ENCODE assay signal across 20 cellular contexts in the genomic region with DNA sequence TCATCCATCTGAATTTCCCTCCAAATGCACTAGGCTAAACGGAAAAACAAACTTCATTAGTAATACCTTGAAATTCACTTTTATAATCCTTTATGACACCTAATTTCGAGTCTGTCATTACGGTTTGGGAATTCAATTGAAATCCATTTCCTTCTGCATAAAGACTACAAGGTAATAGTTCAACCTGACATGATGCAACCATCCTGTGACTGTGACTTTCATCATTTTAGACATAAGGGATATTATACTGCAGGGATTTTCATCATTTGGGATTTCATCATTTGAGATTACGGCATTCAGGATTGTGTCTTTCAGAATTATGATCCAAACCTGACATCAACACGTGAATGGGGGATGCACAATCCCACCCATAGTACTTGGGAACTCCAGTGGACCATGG.
DNase-seq lines count a peak whose midpoint lies in the region; ATAC-seq and TF ChIP-seq lines count a peak whose summit lies in the region.
"Had no signal": no experiment of that assay in that cellular context is flagged by ENCODE, and none has a peak within 500 bp of the region (broad histone marks: within the 10 kb centered on the region; RNA-seq: fewer than 3 reads in every experiment).

No MANE protein-coding gene starts in this region.

- H2AFZ ChIP-seq in mammary epithelial cell (ENCODE audit: low read depth, low read length): no peak overlapping the region
- H2AFZ ChIP-seq in mesenchymal stem cell (ENCODE audit: low read depth, low read length): no peak overlapping the region
- H2AFZ ChIP-seq: GM23248 had no signal

- H3K9me3 ChIP-seq in mammary epithelial cell (replicated peaks; ENCODE audit: insufficient read depth, low read length) (no peaks in the 10 kb centered on the region), mesenchymal stem cell (ENCODE audit: control insufficient read depth, low read length) (no peaks in the 10 kb centered on the region)
- H3K9me3 ChIP-seq: BLaER1, Caco-2 had no signal

- no peaks in the 10 kb centered on the region for H3K36me3 ChIP-seq in mammary epithelial cell (ENCODE audit: insufficient read depth, low read length)
- H3K36me3 ChIP-seq in mesenchymal stem cell (ENCODE audit: control insufficient read depth in 1 of 2, insufficient read depth in 2 of 2, low read depth in 1 of 2, low read length in 2 of 2): no peaks in the 10 kb centered on the region
- H3K36me3 ChIP-seq: BLaER1 had no signal

- no peak overlapping the region for H2AK5ac ChIP-seq in mesenchymal stem cell (ENCODE audit: low read length, severe bottlenecking)

- no peak overlapping the region for H3K27ac ChIP-seq in mammary epithelial cell (ENCODE audit: insufficient read depth, low read depth, low read length)
- H3K27ac ChIP-seq in epithelial cell of prostate: peak overlapping the region; percentile 65
- H3K27ac ChIP-seq in mesenchymal stem cell (ENCODE audit: low read length, poor library complexity, severe bottlenecking): no peak overlapping the region
- H3K27ac ChIP-seq: 22Rv1, BLaER1, C4-2B, GM23248 had no signal

- H3K9me3 Mint-ChIP-seq in MCF 10A (ENCODE audit: unreplicated experiment): no peaks in the 10 kb centered on the region
- H3K9me3 Mint-ChIP-seq: CD8-positive, alpha-beta T cell had no signal

- H3K23ac ChIP-seq in mesenchymal stem cell (ENCODE audit: low read length in 2 of 2): no peak overlapping the region

- TF ChIP-seq CTCF in MCF 10A (IDR thresholded peaks at IDR 0.05; ENCODE audit: unreplicated experiment) (no peak), mammary epithelial cell (conservative IDR thresholded peaks at IDR 0.05 in 1 of 2, IDR thresholded peaks at IDR 0.05 in 1 of 2; ENCODE audit: extremely low read depth in 1 of 2, insufficient read depth in 1 of 2, low read depth in 1 of 2, low read length in 2 of 2) (no peak), fibroblast of mammary gland (conservative IDR thresholded peaks at IDR 0.05; ENCODE audit: control insufficient read depth, insufficient read depth, low read depth, low read length) (no peak)

- no peaks in the 10 kb centered on the region for H3K4me1 Mint-ChIP-seq in MCF 10A (ENCODE audit: insufficient read depth, unreplicated experiment)
- H3K4me1 Mint-ChIP-seq: B cell had no signal

- H3K9ac ChIP-seq in mammary epithelial cell (ENCODE audit: insufficient read depth, low read length) (no peak overlapping the region), mesenchymal stem cell (ENCODE audit: low read length) (no peak overlapping the region)
- H3K9ac ChIP-seq: BLaER1, GM23248 had no signal

- H3K27ac Mint-ChIP-seq in MCF 10A (ENCODE audit: low read depth, unreplicated experiment): no peak overlapping the region
- H3K27ac Mint-ChIP-seq: B cell; CD4-positive, CD25-positive, alpha-beta regulatory T cell; CD8-positive, alpha-beta T cell had no signal

- H3K79me1 ChIP-seq in mesenchymal stem cell (replicated peaks; ENCODE audit: low read length, poor library complexity, severe bottlenecking): no peaks in the 10 kb centered on the region

- no peak overlapping the region for H4K91ac ChIP-seq in mesenchymal stem cell (ENCODE audit: low read length)

- dilution Hi-C loops in mammary epithelial cell (cut with HindIII; ENCODE audit: low sequenced_read_pairs): no loop called here

- POLR2A ChIA-PET in MCF 10A (lab: Yijun Ruan, JAX): interaction anchor here (1.5 to 2.5 kb wide), 2 partner anchors 9 to 16 kb away, joined by 3 to 10 read pairs; no protein-coding TSS in a partner anchor

- H2BK5ac ChIP-seq in mesenchymal stem cell (ENCODE audit: low read depth, low read length, poor library complexity, severe bottlenecking): no peak overlapping the region

- no peak overlapping the region for H3K4me2 ChIP-seq in mammary epithelial cell (ENCODE audit: insufficient read depth, low read depth, low read length)
- H3K4me2 ChIP-seq in mesenchymal stem cell (ENCODE audit: low read length, poor library complexity, severe bottlenecking): no peak overlapping the region
- H3K4me2 ChIP-seq: BLaER1 had no signal

- no peaks in the 10 kb centered on the region for H4K20me1 ChIP-seq in mammary epithelial cell (ENCODE audit: insufficient read depth, low read length)
- H4K20me1 ChIP-seq: BLaER1 had no signal

- BruUV-seq in MCF 10A (replicated peaks; lab: Mats Ljungman, UMichigan) (no TSS peak), mammary epithelial cell (replicated peaks; lab: Mats Ljungman, UMichigan) (no TSS peak)

- no peak overlapping the region for H4K8ac ChIP-seq in mesenchymal stem cell (ENCODE audit: low read length)

- no peak overlapping the region for H3K4me3 Mint-ChIP-seq in MCF 10A (ENCODE audit: unreplicated experiment)
- H3K4me3 Mint-ChIP-seq: B cell; CD8-positive, alpha-beta T cell had no signal

- H3K14ac ChIP-seq in mesenchymal stem cell (ENCODE audit: low read length in 2 of 2): no peak overlapping the region

- peak; percentile 34 for DNase-seq in MCF 10A (ENCODE audit: unreplicated experiment)
- DNase-seq in mammary epithelial cell: no peak
- no peak for DNase-seq in epithelial cell of prostate (ENCODE audit: low read depth, low spot score)
- DNase-seq in fibroblast of mammary gland (ENCODE audit: low read depth): peak; percentile 15
- DNase-seq in mesenchymal stem cell: no peak
- no peak for DNase-seq in kidney tubule cell (ENCODE audit: low spot score)
- DNase-seq: Caco-2; CD4-positive, CD25-positive, alpha-beta regulatory T cell; CD8-positive, alpha-beta T cell; DMS153; DND-41; H7; HCEC 1CT had no signal

- H3K36me3 Mint-ChIP-seq in MCF 10A (ENCODE audit: insufficient read depth, unreplicated experiment): no peaks in the 10 kb centered on the region

- H2BK15ac ChIP-seq in mesenchymal stem cell (ENCODE audit: low read depth, poor library complexity, severe bottlenecking): no peak overlapping the region

- WGBS in mammary epithelial cell (ENCODE audit: low coverage, missing lambda C conversion rate): 91% methylated on average over 5 of the region's 5 CpGs
- WGBS in mesenchymal stem cell: 80% methylated on average over 5 of the region's 5 CpGs

- intact Hi-C loops in MCF 10A (cut with micrococcal nuclease): loop anchor here (10.0 kb wide), 1 partner anchor 50 kb away; no protein-coding TSS in a partner anchor
- intact Hi-C loops in mammary epithelial cell (cut with micrococcal nuclease): no loop called here

- H3K4me3 ChIP-seq in mammary epithelial cell (replicated peaks in 1 of 3; ENCODE audit: insufficient read depth in 1 of 3, low read depth in 2 of 3, low read length in 3 of 3) (no peak overlapping the region), fibroblast of mammary gland (ENCODE audit: control insufficient read depth, low read depth, low read length) (no peak overlapping the region), mesenchymal stem cell (ENCODE audit: insufficient read depth in 1 of 2, low read depth in 1 of 2, low read length in 2 of 2) (no peak overlapping the region)
- H3K4me3 ChIP-seq: BLaER1, GM23248 had no signal

- in situ Hi-C loops in mammary epithelial cell (cut with MboI; ENCODE audit: low sequenced_read_pairs in 2 of 2): no loop called here

- H3K27me3 ChIP-seq in mammary epithelial cell (ENCODE audit: insufficient read depth, low read length) (no peaks in the 10 kb centered on the region), mesenchymal stem cell (ENCODE audit: control insufficient read depth in 1 of 2, insufficient read depth in 1 of 2, low read length in 2 of 2) (no peaks in the 10 kb centered on the region)
- H3K27me3 ChIP-seq: BLaER1 had no signal

- H2BK120ac ChIP-seq in mesenchymal stem cell (ENCODE audit: low read depth, low read length): no peak overlapping the region

- H3K4ac ChIP-seq in mesenchymal stem cell (ENCODE audit: low read depth in 1 of 2, low read length in 2 of 2): no peak overlapping the region

- H3K4me1 ChIP-seq in mammary epithelial cell (ENCODE audit: insufficient read depth, low read length): peaks cover 22% of the 10 kb centered on the region
- H3K4me1 ChIP-seq in mesenchymal stem cell (ENCODE audit: control insufficient read depth, insufficient read depth, low read depth, low read length): no peaks in the 10 kb centered on the region
- H3K4me1 ChIP-seq: BLaER1, Caco-2 had no signal

- H3K79me2 ChIP-seq in mammary epithelial cell (ENCODE audit: insufficient read depth, low read length): no peaks in the 10 kb centered on the region

- no peaks in the 10 kb centered on the region for H3K27me3 Mint-ChIP-seq in MCF 10A (ENCODE audit: insufficient read depth, unreplicated experiment)
- H3K27me3 Mint-ChIP-seq: B cell; CD4-positive, CD25-positive, alpha-beta regulatory T cell had no signal

- no peak overlapping the region for H2BK12ac ChIP-seq in mesenchymal stem cell (ENCODE audit: low read length in 2 of 2)

- ATAC-seq in HG02938 (IDR thresholded peaks at IDR 0.05; ENCODE audit: unreplicated experiment): no peak
- no peak for ATAC-seq in HG02970 (IDR thresholded peaks at IDR 0.05; ENCODE audit: low FRiP score, unreplicated experiment)
- ATAC-seq: CD8-positive, alpha-beta T cell had no signal

- CTCF ChIA-PET in MCF 10A (lab: Yijun Ruan, JAX) (interaction anchor here (0.8 to 1.1 kb wide), 3 partner anchors 8 to 292 kb away, joined by 3 read pairs; no protein-coding TSS in a partner anchor), mammary epithelial cell (lab: Charles Lee; ENCODE audit: low non-redundant PET) (no interaction called here)

- no peak overlapping the region for H3K18ac ChIP-seq in mesenchymal stem cell (ENCODE audit: low read depth in 1 of 2, low read length in 2 of 2)

Comparison
In these comparisons a context has a peak if more than half of its experiments do, and no peak if none do; other contexts are left out.
1. DNase-seq: peak in MCF 10A (single experiment) and fibroblast of mammary gland (single experiment); none in mammary epithelial cell (single experiment), epithelial cell of prostate (single experiment), mesenchymal stem cell (single experiment) and kidney tubule cell (single experiment).